11 cellular contexts compared by ENCODE assay signal in the genomic region with DNA sequence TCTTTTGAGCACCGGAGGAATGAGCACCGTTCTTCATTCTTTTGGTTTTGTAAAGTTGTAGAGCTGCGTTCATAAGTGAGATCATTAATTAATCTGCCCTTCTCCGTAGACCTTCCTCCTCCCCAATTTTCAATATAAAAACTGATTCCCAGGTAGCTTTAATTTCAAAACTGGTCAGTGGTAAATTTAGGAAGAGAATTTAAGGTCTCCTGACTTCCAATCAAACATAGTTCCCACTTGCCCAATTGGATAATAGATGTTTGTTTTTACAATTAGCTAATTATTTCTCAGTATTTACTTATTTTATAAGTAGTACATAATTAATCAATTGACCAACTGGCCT. TPM values are rescaled to one million over a fixed set of nuclear protein-coding genes. Genes with fewer than 3 reads are reported as not detected.
A peak's percentile ranks its signal among the peaks of the same experiment; 100 is the strongest.
DNase-seq lines count a peak whose midpoint lies in the region; ATAC-seq and TF ChIP-seq lines count a peak whose summit lies in the region.
"Had no signal": no experiment of that assay in that cellular context is flagged by ENCODE, and none has a peak within 500 bp of the region (broad histone marks: within the 10 kb centered on the region; RNA-seq: fewer than 3 reads in every experiment).

No MANE protein-coding gene starts in this region.

- DNase-seq in A673 (ENCODE audit: low spot score) (no peak), mesenchymal stem cell (no peak), GM10248 (ENCODE audit: extremely low spot score) (no peak), NCI-H2227 (lab: John Stamatoyannopoulos, UW; ENCODE audit: unreplicated experiment) (no peak)
- DNase-seq in activated CD8-positive, alpha-beta memory T cell treated with anti-CD3 and anti-CD28 coated beads, Interleukin-2, amount 50 U/mL, for 48 hours: no peak

- no peak overlapping the region for H3K27ac Mint-ChIP-seq in activated naive CD8-positive, alpha-beta T cell
- H3K27ac Mint-ChIP-seq: T-cell had no signal

- no peak overlapping the region for H3K4ac ChIP-seq in mesenchymal stem cell (ENCODE audit: low read depth in 1 of 2, low read length in 2 of 2)

- peak overlapping the region; percentile 88 for H3K9ac ChIP-seq in mesenchymal stem cell (ENCODE audit: low read length)

- H2AK5ac ChIP-seq in mesenchymal stem cell (ENCODE audit: low read length, severe bottlenecking): no peak overlapping the region

- no peaks in the 10 kb centered on the region for H3K9me3 Mint-ChIP-seq in activated naive CD8-positive, alpha-beta T cell (ENCODE audit: low read depth)
- H3K9me3 Mint-ChIP-seq: T-cell had no signal

- ATAC-seq in GM21723 (IDR thresholded peaks at IDR 0.05; ENCODE audit: unreplicated experiment) (peak; percentile 23), HG03571 (IDR thresholded peaks at IDR 0.05; ENCODE audit: unreplicated experiment) (no peak)

- POLR2A ChIA-PET in A673 (lab: Charles Lee; ENCODE audit: low non-redundant PET) (no interaction called here), GM10248 (lab: Yijun Ruan, JAX) (no interaction called here)

- H4K8ac ChIP-seq in mesenchymal stem cell (ENCODE audit: low read length): no peak overlapping the region

- no CpG with 5 or more reads among the region's 4 CpGs for WGBS in mesenchymal stem cell

- no peak overlapping the region for H2BK5ac ChIP-seq in mesenchymal stem cell (ENCODE audit: low read depth, low read length, poor library complexity, severe bottlenecking)

- H3K4me1 Mint-ChIP-seq in activated naive CD8-positive, alpha-beta T cell (ENCODE audit: low read depth): peaks cover 10% of the 10 kb centered on the region

- H3K4me3 Mint-ChIP-seq in activated naive CD8-positive, alpha-beta T cell: peak overlapping the region; percentile 75

- H3K4me3 ChIP-seq in A673 (ENCODE audit: low read depth, low read length, poor library complexity, severe bottlenecking): no peak overlapping the region
- no peak overlapping the region for H3K4me3 ChIP-seq in mesenchymal stem cell (ENCODE audit: insufficient read depth in 1 of 2, low read depth in 1 of 2, low read length in 2 of 2)

- H3K14ac ChIP-seq in mesenchymal stem cell (ENCODE audit: low read length in 2 of 2): no peak overlapping the region

- no TSS peak for BruUV-seq in A673 (replicated peaks; lab: Mats Ljungman, UMichigan)

- no peak overlapping the region for H2BK12ac ChIP-seq in mesenchymal stem cell (ENCODE audit: low read length in 2 of 2)

- peaks cover 3% of the 10 kb centered on the region for H3K27me3 Mint-ChIP-seq in activated naive CD8-positive, alpha-beta T cell

- H3K9me3 ChIP-seq in A673 (ENCODE audit: low read depth, low read length, poor library complexity, severe bottlenecking): no peaks in the 10 kb centered on the region
- H3K9me3 ChIP-seq in mesenchymal stem cell (ENCODE audit: control insufficient read depth, low read length): no peaks in the 10 kb centered on the region

- no peaks in the 10 kb centered on the region for H3K36me3 ChIP-seq in A673 (ENCODE audit: insufficient read depth, low read length, poor library complexity, severe bottlenecking)
- H3K36me3 ChIP-seq in mesenchymal stem cell (ENCODE audit: control insufficient read depth in 1 of 2, insufficient read depth in 2 of 2, low read depth in 1 of 2, low read length in 2 of 2): no peaks in the 10 kb centered on the region

- H3K4me2 ChIP-seq in mesenchymal stem cell (ENCODE audit: low read length, poor library complexity, severe bottlenecking): no peak overlapping the region

- CTCF ChIA-PET in A673 (lab: Charles Lee): interaction anchor here (0.7 to 1.0 kb wide), 2 partner anchors 17 to 30 kb away, joined by 3 read pairs; no protein-coding TSS in a partner anchor
- CTCF ChIA-PET in GM10248 (lab: Yijun Ruan, JAX): interaction anchor here (0.7 to 3.4 kb wide), 31 partner anchors 10 to 1000 kb away, joined by 3 to 22 read pairs (median 4); no protein-coding TSS in a partner anchor

- H2BK15ac ChIP-seq in mesenchymal stem cell (ENCODE audit: low read depth, poor library complexity, severe bottlenecking): no peak overlapping the region

- no peak overlapping the region for H2AFZ ChIP-seq in mesenchymal stem cell (ENCODE audit: low read depth, low read length)

- H3K27ac ChIP-seq in A673 (ENCODE audit: low read depth, low read length, poor library complexity, severe bottlenecking): no peak overlapping the region
- no peak overlapping the region for H3K27ac ChIP-seq in mesenchymal stem cell (ENCODE audit: low read length, poor library complexity, severe bottlenecking)

- H3K18ac ChIP-seq in mesenchymal stem cell (ENCODE audit: low read depth in 1 of 2, low read length in 2 of 2): no peak overlapping the region

- no peak overlapping the region for H2BK120ac ChIP-seq in mesenchymal stem cell (ENCODE audit: low read depth, low read length)

- intact Hi-C loops in A673 (cut with micrococcal nuclease; ENCODE audit: unreplicated experiment): loop anchor here (5.0 kb wide), 1 partner anchor 513 kb away; no protein-coding TSS in a partner anchor

- peak; percentile 3; the same call in 1 of the 2 replicates for TF ChIP-seq CTCF in A673 (conservative IDR thresholded peaks at IDR 0.05; ENCODE audit: low read depth, low read length)
- no peak for TF ChIP-seq CTCF in GM10248 (IDR thresholded peaks at IDR 0.05; ENCODE audit: control extremely low read depth, extremely low read depth, low read depth, missing control alignments)

- H3K23ac ChIP-seq in mesenchymal stem cell (ENCODE audit: low read length in 2 of 2): no peak overlapping the region

- no peaks in the 10 kb centered on the region for H3K4me1 ChIP-seq in A673 (ENCODE audit: insufficient read depth, low read length, poor library complexity, severe bottlenecking)
- no peaks in the 10 kb centered on the region for H3K4me1 ChIP-seq in mesenchymal stem cell (ENCODE audit: control insufficient read depth, insufficient read depth, low read depth, low read length)

- H3K27me3 ChIP-seq in A673 (replicated peaks; ENCODE audit: insufficient read depth, low read depth, low read length, poor library complexity) (no peaks in the 10 kb centered on the region), mesenchymal stem cell (ENCODE audit: control insufficient read depth in 1 of 2, insufficient read depth in 1 of 2, low read length in 2 of 2) (no peaks in the 10 kb centered on the region)

- H4K91ac ChIP-seq in mesenchymal stem cell (ENCODE audit: low read length): no peak overlapping the region

- H3K36me3 Mint-ChIP-seq in activated naive CD8-positive, alpha-beta T cell: no peaks in the 10 kb centered on the region
- H3K36me3 Mint-ChIP-seq: T-cell had no signal

- no peaks in the 10 kb centered on the region for H3K79me1 ChIP-seq in mesenchymal stem cell (replicated peaks; ENCODE audit: low read length, poor library complexity, severe bottlenecking)

RNA-seq across cellular contexts. Expression of a gene that starts 27.2 kb away (rescaled TPM):
- 272 and 288 TPM in 2 replicates for total RNA-seq in A673 (2021)
- 130 TPM for polyA plus RNA-seq in mesenchymal stem cell (2013, experiment 1 of 2)
- polyA plus RNA-seq in mesenchymal stem cell (2013, experiment 2 of 2): 127 TPM

RNA-seq across cellular contexts. Expression of a gene that starts 52.1 kb away (rescaled TPM):
- total RNA-seq in A673 (2021): not detected in 2 replicates
- not detected for polyA plus RNA-seq in mesenchymal stem cell (2013, experiment 1 of 2)
- polyA plus RNA-seq in mesenchymal stem cell (2013, experiment 2 of 2): not detected
- total RNA-seq: T-cell had no signal
- polyA plus RNA-seq: adipose tissue had no signal

RNA-seq across cellular contexts. Expression of a gene that starts 56.7 kb away (rescaled TPM):
- total RNA-seq in A673 (2021): not detected in 2 replicates
- not detected for polyA plus RNA-seq in mesenchymal stem cell (2013, experiment 1 of 2)
- polyA plus RNA-seq in mesenchymal stem cell (2013, experiment 2 of 2): not detected
- total RNA-seq: glomerular endothelial cell, T-cell had no signal
- polyA plus RNA-seq: adipose tissue had no signal

RNA-seq across cellular contexts. Expression of a gene that starts 59.6 kb away (rescaled TPM):
- total RNA-seq in A673 (2021): not detected in 2 replicates
- not detected for polyA plus RNA-seq in mesenchymal stem cell (2013, experiment 1 of 2)
- polyA plus RNA-seq in mesenchymal stem cell (2013, experiment 2 of 2): not detected
- total RNA-seq: T-cell had no signal
